21 cellular contexts compared by ENCODE assay signal in the genomic region with DNA sequence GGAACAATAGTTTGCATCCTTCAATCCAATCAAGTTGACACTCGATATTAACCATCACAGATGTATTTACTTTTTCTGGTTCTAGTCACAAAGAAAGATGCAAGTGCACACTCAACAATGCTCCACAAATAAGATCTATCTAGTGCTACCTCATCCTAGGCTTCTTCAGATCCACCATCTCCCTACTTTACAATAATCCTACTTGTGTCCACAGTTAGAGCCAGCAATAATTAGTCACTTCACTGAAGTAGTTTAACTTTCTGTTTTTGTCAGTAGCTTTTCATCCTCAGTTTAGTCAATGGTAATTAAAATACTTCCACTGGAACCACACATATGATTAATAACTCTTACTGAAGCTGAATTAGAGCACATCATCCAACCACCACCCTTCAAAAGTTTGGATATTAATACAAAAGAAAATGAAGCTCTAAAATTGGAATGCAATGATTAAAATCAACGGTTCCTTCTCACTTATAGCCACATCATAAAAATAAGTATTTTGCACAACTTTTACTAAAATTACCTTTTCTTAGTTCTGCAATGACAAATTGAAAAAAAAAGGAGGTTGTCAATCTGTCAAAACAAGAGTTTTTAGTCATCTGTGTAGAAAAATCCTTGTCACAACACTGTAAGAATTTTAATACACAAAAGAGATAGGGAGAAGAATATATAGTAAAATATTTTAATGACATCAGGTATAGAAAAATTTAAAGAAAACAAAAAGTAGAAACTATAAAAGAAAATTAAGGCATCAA. TPM values are rescaled to one million over a fixed set of nuclear protein-coding genes. Genes with fewer than 3 reads are reported as not detected.
DNase-seq lines count a peak whose midpoint lies in the region; ATAC-seq and TF ChIP-seq lines count a peak whose summit lies in the region.
"Had no signal": no experiment of that assay in that cellular context is flagged by ENCODE, and none has a peak within 500 bp of the region (broad histone marks: within the 10 kb centered on the region; RNA-seq: fewer than 3 reads in every experiment).

No MANE protein-coding gene starts in this region.

- H3F3A ChIP-seq in MM.1S (ENCODE audit: insufficient read depth, low read length): no peaks in the 10 kb centered on the region

- H3K4me3 Mint-ChIP-seq in activated T-cell treated with anti-CD3 and anti-CD28 coated beads, Interleukin-2, amount 50 U/mL, for 72 hours: peak overlapping the region in 1 of 2 donors; percentile 3
- H3K4me3 Mint-ChIP-seq: B cell; CD4-positive, CD25-positive, alpha-beta regulatory T cell had no signal

- no peak overlapping the region for H3K4me3 ChIP-seq in GM06990 (replicated peaks; ENCODE audit: low read depth, low read length)
- no peak overlapping the region for H3K4me3 ChIP-seq in upper lobe of left lung
- no peak overlapping the region for H3K4me3 ChIP-seq in MM.1S (ENCODE audit: low read length)
- H3K4me3 ChIP-seq: Peyer's patch had no signal

- 49 to 55% methylated on average over 2 of the region's 2 CpGs for WGBS in upper lobe of left lung, 2 donors

- H3K9me3 ChIP-seq in upper lobe of left lung: no peaks in the 10 kb centered on the region
- no peaks in the 10 kb centered on the region for H3K9me3 ChIP-seq in MM.1S (replicated peaks; ENCODE audit: insufficient read depth, low read length)
- H3K9me3 ChIP-seq: Peyer's patch had no signal

- no peaks in the 10 kb centered on the region for H3K79me2 ChIP-seq in MM.1S (ENCODE audit: low read length)

- no peaks in the 10 kb centered on the region for H3K9me3 Mint-ChIP-seq in activated T-cell treated with anti-CD3 and anti-CD28 coated beads, Interleukin-2, amount 50 U/mL, for 72 hours

- no peak overlapping the region for H3K27ac Mint-ChIP-seq in activated T-cell treated with anti-CD3 and anti-CD28 coated beads, Interleukin-2, amount 50 U/mL, for 72 hours
- H3K27ac Mint-ChIP-seq: B cell; CD4-positive, CD25-positive, alpha-beta regulatory T cell had no signal

- TF ChIP-seq POLR2A in upper lobe of left lung (IDR thresholded peaks at IDR 0.05): no peak

- H4K20me1 ChIP-seq in MM.1S (ENCODE audit: insufficient read depth, low read length): no peaks in the 10 kb centered on the region

- H3K4me1 ChIP-seq in upper lobe of left lung (peaks cover 7 to 25% (median 13%) of the 10 kb centered on the region in 4 donors), MM.1S (ENCODE audit: low read length) (no peaks in the 10 kb centered on the region)
- H3K4me1 ChIP-seq: Peyer's patch had no signal

- no peak for DNase-seq in activated T-cell treated with anti-CD3 and anti-CD28 coated beads, Interleukin-2, amount 50 U/mL, for 72 hours
- no peak for DNase-seq in activated T-cell treated with anti-CD3 and anti-CD28 coated beads, Interleukin-2, amount 50 U/mL, for 48 hours
- DNase-seq in GM06990 (ENCODE audit: extremely low read depth, insufficient read length) (peak; percentile 7), upper lobe of left lung (no peak), MM.1S (no peak)
- DNase-seq: CD4-positive, CD25-positive, alpha-beta regulatory T cell; EL; GOT3; HCEC 1CT; KG1; NCI-H1092 treated with DMSO at 0.1 percent for 48 hours; NCI-H1436 treated with DMSO at 0.1 percent for 48 hours; NCI-H1930; NCI-H524 treated with DMSO at 0.1 percent for 48 hours; NCI-H82; Peyer's patch had no signal

- H2AFZ ChIP-seq in MM.1S (ENCODE audit: low read length): no peak overlapping the region

- H3K4me1 Mint-ChIP-seq in activated T-cell treated with anti-CD3 and anti-CD28 coated beads, Interleukin-2, amount 50 U/mL, for 72 hours (ENCODE audit: low read depth): peaks cover 8% of the 10 kb centered on the region
- H3K4me1 Mint-ChIP-seq: B cell had no signal

- no peaks in the 10 kb centered on the region for H3K9me2 ChIP-seq in MM.1S (replicated peaks; ENCODE audit: insufficient read depth, low read length)

- H3K9ac ChIP-seq in MM.1S (ENCODE audit: low read length): no peak overlapping the region

- peak overlapping the region; percentile 44 for H3K27ac ChIP-seq in VCaP
- H3K27ac ChIP-seq in upper lobe of left lung: peak overlapping the region; percentile 22 to 66 (median 36)
- H3K27ac ChIP-seq in MM.1S (ENCODE audit: low read length): no peak overlapping the region
- H3K27ac ChIP-seq: Peyer's patch had no signal

- no peaks in the 10 kb centered on the region for H3K36me3 ChIP-seq in GM06990 (ENCODE audit: control insufficient read depth, insufficient read depth, low read length)
- no peaks in the 10 kb centered on the region for H3K36me3 ChIP-seq in upper lobe of left lung
- no peaks in the 10 kb centered on the region for H3K36me3 ChIP-seq in MM.1S (replicated peaks; ENCODE audit: insufficient read depth, low read length)
- H3K36me3 ChIP-seq: Peyer's patch had no signal

- peaks cover 34% of the 10 kb centered on the region for H3K27me3 Mint-ChIP-seq in activated T-cell treated with anti-CD3 and anti-CD28 coated beads, Interleukin-2, amount 50 U/mL, for 72 hours (ENCODE audit: low read depth)

- TF ChIP-seq CTCF in GM06990 (IDR thresholded peaks at IDR 0.05; ENCODE audit: insufficient read depth, low read length, poor library complexity, severe bottlenecking): no peak
- no peak for TF ChIP-seq CTCF in VCaP (conservative IDR thresholded peaks at IDR 0.05)
- TF ChIP-seq CTCF in upper lobe of left lung (IDR thresholded peaks at IDR 0.05): no peak
- no peak for TF ChIP-seq CTCF in MM.1S (IDR thresholded peaks at IDR 0.05; ENCODE audit: low read length)

- H3K4me2 ChIP-seq in MM.1S (ENCODE audit: low read depth, low read length): no peak overlapping the region

- ATAC-seq in activated T-cell treated with anti-CD3 and anti-CD28 coated beads, Interleukin-2, amount 50 U/mL, for 72 hours (replicated peaks in 1 of 2): peak; percentile 50 to 85
- ATAC-seq in upper lobe of left lung (ENCODE audit: low FRiP score in 2 of 2): no peak
- ATAC-seq in activated CD4-positive, CD25-positive, alpha-beta regulatory T cell treated with anti-CD3 and anti-CD28 coated beads, Interleukin-2, amount 50 U/mL, for 24 hours: no peak
- ATAC-seq: SK-N-SH treated with all-trans-retinoic acid at 6 μM for 48 hours had no signal

- TF ChIP-seq EP300 in upper lobe of left lung (IDR thresholded peaks at IDR 0.05): no peak

- H3K27me3 ChIP-seq in GM06990 (replicated peaks; ENCODE audit: control insufficient read depth, insufficient read depth, low read length) (no peaks in the 10 kb centered on the region), upper lobe of left lung (no peaks in the 10 kb centered on the region), MM.1S (replicated peaks; ENCODE audit: insufficient read depth, low read length) (no peaks in the 10 kb centered on the region)
- H3K27me3 ChIP-seq: Peyer's patch had no signal

- no peaks in the 10 kb centered on the region for H3K36me3 Mint-ChIP-seq in activated T-cell treated with anti-CD3 and anti-CD28 coated beads, Interleukin-2, amount 50 U/mL, for 72 hours (ENCODE audit: insufficient read depth in 2 of 2)
- H3K36me3 Mint-ChIP-seq: CD4-positive, CD25-positive, alpha-beta regulatory T cell had no signal

RNA-seq across cellular contexts. Expression of gene SNRPF, which starts 28.2 kb away (rescaled TPM):
- 10 to 100 TPM; 36.3 to 36.6 TPM for total RNA-seq in activated T-cell treated with anti-CD3 and anti-CD28 coated beads, Interleukin-2, amount 50 U/mL, for 72 hours
- total RNA-seq in upper lobe of left lung: 10 to 100 TPM in 4 of 6 donors, 1 to 10 TPM in 2; 2.1 to 16.6 (median 14.3) TPM

RNA-seq across cellular contexts. Expression of gene NTN4, which starts 39.9 kb away (rescaled TPM):
- under 1 TPM; 0.26 to 0.69 TPM for total RNA-seq in activated T-cell treated with anti-CD3 and anti-CD28 coated beads, Interleukin-2, amount 50 U/mL, for 72 hours
- total RNA-seq in upper lobe of left lung: 100 to 1,000 TPM in 2 of 6 donors, 10 to 100 TPM in 4; 74.1 to 115 (median 94.3) TPM
- total RNA-seq: B cell; CD4-positive, CD25-positive, alpha-beta regulatory T cell; OCI-LY7 had no signal

Comparison
In these comparisons a context has a peak if more than half of its experiments do, and no peak if none do; other contexts are left out.
1. ATAC-seq: peak in activated T-cell treated with anti-CD3 and anti-CD28 coated beads, Interleukin-2, amount 50 U/mL, for 72 hours (2 of 2); none in upper lobe of left lung (0 of 2) and activated CD4-positive, CD25-positive, alpha-beta regulatory T cell treated with anti-CD3 and anti-CD28 coated beads, Interleukin-2, amount 50 U/mL, for 24 hours (0 of 2).
2. RNA of gene NTN4, which starts 39.9 kb away (total RNA-seq): 74.1 to 115 TPM in upper lobe of left lung; 0.26 to 0.69 TPM in activated T-cell treated with anti-CD3 and anti-CD28 coated beads, Interleukin-2, amount 50 U/mL, for 72 hours; every median in the first group is over 10 times any median in the second.